Comparison of ENCODE assay signal across 20 cellular contexts in the genomic region with DNA sequence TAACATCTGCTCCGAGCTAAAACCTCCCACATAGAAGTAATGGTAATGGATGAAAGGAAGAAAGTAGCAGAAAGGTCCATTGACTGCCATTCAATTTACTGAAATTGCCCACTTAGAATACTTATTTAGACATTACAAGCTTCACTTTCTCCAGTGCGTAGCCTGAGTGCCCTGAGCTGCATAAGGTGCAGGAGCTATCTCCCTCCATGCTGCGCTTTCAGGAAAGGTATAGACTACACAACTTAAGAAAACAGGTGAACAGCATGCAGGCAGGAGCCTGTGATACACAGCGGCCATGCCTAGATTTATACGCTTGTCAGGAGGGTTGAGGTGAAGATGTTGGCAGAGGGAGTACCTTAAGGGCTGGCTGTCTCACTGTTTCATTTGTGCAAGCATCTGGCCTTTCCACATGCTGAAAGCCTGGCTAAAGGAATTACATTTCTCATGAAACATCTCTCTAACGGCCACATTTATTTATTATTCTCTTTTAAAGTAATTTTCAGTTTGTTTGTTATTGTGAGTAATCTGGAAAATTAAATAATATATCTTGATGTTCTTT.
"Had no signal": no experiment of that assay in that cellular context is flagged by ENCODE, and none has a peak within 500 bp of the region (broad histone marks: within the 10 kb centered on the region; RNA-seq: fewer than 3 reads in every experiment).

No MANE protein-coding gene starts in this region.

- FAIRE-seq: islet of Langerhans, pancreas, urothelium cell line had no signal

- H3K36me3 Mint-ChIP-seq: naive thymus-derived CD4-positive, alpha-beta T cell; type B pancreatic cell had no signal

- DNase-seq: effector memory CD4-positive, alpha-beta T cell; heart left ventricle; hippocampal formation; kidney glomerular epithelial cell; mammary epithelial cell; naive thymus-derived CD4-positive, alpha-beta T cell; nephron progenitor cell; pancreas; right cardiac atrium; small intestine; stimulated activated CD4-positive, alpha-beta T cell treated with anti-CD3 and anti-CD28 coated beads, Interleukin-12 subunit alpha, Interleukin-12 subunit beta, amount 100 ng/mL, for 4 hours; stimulated activated CD4-positive, alpha-beta T cell treated with anti-CD3 and anti-CD28 coated beads, Interleukin-2, amount 100 ng/mL, for 48 hours; stimulated activated naive CD4-positive, alpha-beta T cell treated with Interleukin-2 at 50 U/mL for 16 hours; thyroid gland had no signal

- ATAC-seq: esophagus mucosa; heart left ventricle; naive thymus-derived CD4-positive, alpha-beta T cell; pancreas; right cardiac atrium had no signal

- H3K4me3 ChIP-seq: heart left ventricle, pancreas, suprapubic skin, thyroid gland had no signal

- H3K27me3 Mint-ChIP-seq: naive thymus-derived CD4-positive, alpha-beta T cell; progenitor cell of endocrine pancreas; type B pancreatic cell had no signal

- H3K4me1 ChIP-seq: heart left ventricle, pancreas, suprapubic skin, thyroid gland had no signal

- H3K27ac ChIP-seq: heart left ventricle, pancreas, suprapubic skin, thyroid gland had no signal

- H3K4me3 Mint-ChIP-seq: naive thymus-derived CD4-positive, alpha-beta T cell; nephron progenitor cell; type B pancreatic cell had no signal

- H3K27me3 ChIP-seq: heart left ventricle, pancreas, suprapubic skin, thyroid gland had no signal

- H3K36me3 ChIP-seq: heart left ventricle, pancreas, suprapubic skin, thyroid gland had no signal

- H3K9me3 ChIP-seq: heart left ventricle, pancreas, suprapubic skin, thyroid gland had no signal

- H3K27ac Mint-ChIP-seq: naive thymus-derived CD4-positive, alpha-beta T cell; nephron progenitor cell; progenitor cell of endocrine pancreas; type B pancreatic cell had no signal

- H3K9me3 Mint-ChIP-seq: nephron progenitor cell, type B pancreatic cell had no signal

- H3K4me1 Mint-ChIP-seq: naive thymus-derived CD4-positive, alpha-beta T cell; nephron progenitor cell had no signal
